11 cellular contexts compared by ENCODE assay signal in genomic region chr4:184126800-184127199, GRCh38.
"Had no signal": no experiment of that assay in that cellular context is flagged by ENCODE, and none has a peak within 500 bp of the region (broad histone marks: within the 10 kb centered on the region; RNA-seq: fewer than 3 reads in every experiment).

No MANE protein-coding gene starts in this region.

- H3K4me3 Mint-ChIP-seq: GM23338, H9, HFFc6 had no signal

- DNase-seq: GM23248, GOT3, H7, H9, HCEC 1CT, HFFc6 had no signal

- H3K4me3 ChIP-seq: GM23248, GM23338, HAP-1 had no signal

- H3K36me3 ChIP-seq: HAP-1 had no signal

- H3K27ac ChIP-seq: GM23248 had no signal

- H3K4me1 Mint-ChIP-seq: GM23338 had no signal

- FAIRE-seq: H1, H54 had no signal

- H3K9ac ChIP-seq: GM23248 had no signal

- ATAC-seq: GM23338, HCT116 had no signal

- H3K27ac Mint-ChIP-seq: GM23338, H9, HFFc6 had no signal

- H3K4me1 ChIP-seq: HAP-1 had no signal

- H3K4me2 ChIP-seq: GM23338 had no signal
